In genomic region chr2:114729025-114729424, GRCh38 we compare ENCODE assay signal across 11 cellular contexts.
A peak's percentile ranks its signal among the peaks of the same experiment; 100 is the strongest.
DNase-seq lines count a peak whose midpoint lies in the region; ATAC-seq and TF ChIP-seq lines count a peak whose summit lies in the region.
"Had no signal": no experiment of that assay in that cellular context is flagged by ENCODE, and none has a peak within 500 bp of the region (broad histone marks: within the 10 kb centered on the region; RNA-seq: fewer than 3 reads in every experiment).

No MANE protein-coding gene starts in this region.

- H4K5ac ChIP-seq in H9 (ENCODE audit: insufficient read length, low read depth, low read length) = no peak overlapping the region

- H3K36me3 Mint-ChIP-seq in H9 (ENCODE audit: insufficient read depth in 1 of 3, low read depth in 3 of 3) = peaks cover 0 to 28% (median 0%) of the 10 kb centered on the region in 3 experiments; a peak in 6 of 7 replicates
- H3K36me3 Mint-ChIP-seq: memory B cell had no signal

- no peak overlapping the region for H4K8ac ChIP-seq in H9 (replicated peaks; ENCODE audit: insufficient read length, low read depth, low read length)

- no peak overlapping the region for H2BK20ac ChIP-seq in H9 (ENCODE audit: low read depth, low read length, poor library complexity, severe bottlenecking)

- peak; percentile 56; the same call in 2 of the 3 replicates for TF ChIP-seq CTCF in H9 (conservative IDR thresholded peaks at IDR 0.05)
- TF ChIP-seq CTCF in liver (IDR thresholded peaks at IDR 0.05; ENCODE audit: low read depth, low read length, missing input control) = no peak

- H3K4me1 Mint-ChIP-seq in H9 = peaks cover 11 to 15% of the 10 kb centered on the region in 2 experiments
- H3K4me1 Mint-ChIP-seq: memory B cell had no signal

- no peak overlapping the region for H3K56ac ChIP-seq in H9 (ENCODE audit: insufficient read length, low read depth, low read length)

- no peaks in the 10 kb centered on the region for H3K79me1 ChIP-seq in H9 (ENCODE audit: insufficient read depth, low read depth, low read length, poor library complexity, severe bottlenecking)

- H3K9me3 ChIP-seq in H9 (ENCODE audit: control insufficient read depth, low read depth, low read length) (no peaks in the 10 kb centered on the region), liver (ENCODE audit: control insufficient read depth in 4 of 4, low read length in 3 of 4) (no peaks in the 10 kb centered on the region)
- H3K9me3 ChIP-seq: adrenal gland had no signal

- DNase-seq in COR-L47 (lab: John Stamatoyannopoulos, UW) (peak; percentile 20), H9 (no peak), RKO (ENCODE audit: low spot score) (peak; percentile 40), dermis blood vessel endothelial cell (no peak), GM19238 (ENCODE audit: insufficient read length, low spot score) (no peak), HEK293T (ENCODE audit: extremely low spot score) (no peak)
- DNase-seq: adrenal gland; effector CD8-positive, alpha-beta T cell had no signal

- H3T11ph ChIP-seq in H9 (ENCODE audit: low read length) = no peak overlapping the region

- H3K9ac ChIP-seq in H9 (ENCODE audit: extremely low read depth, insufficient read length, low read length) = no peak overlapping the region
- H3K9ac ChIP-seq in liver (ENCODE audit: low read depth in 1 of 2, low read length in 2 of 2) = no peak overlapping the region

- POLR2A ChIA-PET in HEK293T (lab: Yijun Ruan, JAX) = no interaction called here

- CTCF ChIA-PET in HEK293T (lab: Yijun Ruan, JAX) = no interaction called here

- H3K4me3 Mint-ChIP-seq in H9 = no peak overlapping the region
- H3K4me3 Mint-ChIP-seq: memory B cell had no signal

- H3K18ac ChIP-seq in H9 (ENCODE audit: insufficient read length, low read depth, low read length) = no peak overlapping the region

- H3K4me3 ChIP-seq in liver (ENCODE audit: low read depth in 1 of 3, low read length in 3 of 3) = no peak overlapping the region
- H3K4me3 ChIP-seq: adrenal gland had no signal

- H3K4ac ChIP-seq in H9 (ENCODE audit: low read depth, low read length) = no peak overlapping the region

- H2BK12ac ChIP-seq in H9 (ENCODE audit: insufficient read length, low read depth, low read length) = no peak overlapping the region

- H3K27ac Mint-ChIP-seq in H9 = no peak overlapping the region
- H3K27ac Mint-ChIP-seq: memory B cell had no signal

- H2BK120ac ChIP-seq in H9 (ENCODE audit: low read depth, low read length, poor library complexity, severe bottlenecking) = no peak overlapping the region

- H3K4me2 ChIP-seq in H9 (ENCODE audit: insufficient read depth, insufficient read length, low read length) = no peak overlapping the region

- H3K4me1 ChIP-seq in H9 (ENCODE audit: insufficient read depth, low read length) (peaks cover 2% of the 10 kb centered on the region), liver (ENCODE audit: control insufficient read depth in 4 of 4, insufficient read depth in 4 of 4, low read length in 3 of 4) (no peaks in the 10 kb centered on the region)
- H3K4me1 ChIP-seq: adrenal gland had no signal

- H3K14ac ChIP-seq in H9 (ENCODE audit: insufficient read depth, low read length) = no peak overlapping the region

- H2AK5ac ChIP-seq in H9 (ENCODE audit: insufficient read length, low read length) = no peak overlapping the region

- no peaks in the 10 kb centered on the region for H3K27me3 Mint-ChIP-seq in H9 (ENCODE audit: low read depth)
- H3K27me3 Mint-ChIP-seq: memory B cell had no signal

- no peak overlapping the region for H3K23ac ChIP-seq in H9 (ENCODE audit: insufficient read length, low read depth, low read length)

- H2BK5ac ChIP-seq in H9 (ENCODE audit: insufficient read length, low read length) = no peak overlapping the region

- H3K23me2 ChIP-seq in H9 (ENCODE audit: insufficient read length, low read depth, low read length, poor library complexity, severe bottlenecking) = no peaks in the 10 kb centered on the region

- H3K9me3 Mint-ChIP-seq in H9 = peaks cover 7 to 11% of the 10 kb centered on the region in 2 experiments

- TF ChIP-seq RAD21 in liver (IDR thresholded peaks at IDR 0.05) = peak; percentile 22 to 66

- no peaks in the 10 kb centered on the region for H4K20me1 ChIP-seq in H9 (ENCODE audit: control insufficient read depth, insufficient read depth, insufficient read length)

- H3K27ac ChIP-seq in H9 (ENCODE audit: insufficient read length, low read depth, low read length) = no peak overlapping the region
- no peak overlapping the region for H3K27ac ChIP-seq in liver (ENCODE audit: low read depth in 1 of 2, low read length in 2 of 2)
- H3K27ac ChIP-seq: adrenal gland had no signal

- no peak overlapping the region for H4K91ac ChIP-seq in H9 (ENCODE audit: insufficient read length, low read depth, low read length)

- H3K79me2 ChIP-seq in H9 (ENCODE audit: insufficient read depth, low read length) = no peaks in the 10 kb centered on the region

- H3K36me3 ChIP-seq in liver (ENCODE audit: control insufficient read depth in 4 of 4, insufficient read depth in 3 of 4, low read depth in 1 of 4, low read length in 3 of 4) = no peaks in the 10 kb centered on the region
- H3K36me3 ChIP-seq: adrenal gland had no signal

- H2AFZ ChIP-seq in H9 (ENCODE audit: low read length) = peak overlapping the region; percentile 99

- H2BK15ac ChIP-seq in H9 (ENCODE audit: low read depth, low read length) = no peak overlapping the region

- H3K27me3 ChIP-seq in H9 (ENCODE audit: insufficient read depth, low read length) = no peaks in the 10 kb centered on the region
- peaks cover 0 to 4% (median 0%) of the 10 kb centered on the region in 4 donors for H3K27me3 ChIP-seq in liver (ENCODE audit: control insufficient read depth in 4 of 4, insufficient read depth in 4 of 4, low read length in 3 of 4)
- H3K27me3 ChIP-seq: adrenal gland had no signal

- no peak for ATAC-seq in HG03175 (IDR thresholded peaks at IDR 0.05; ENCODE audit: unreplicated experiment)

- WGBS in H9 (ENCODE audit: extremely low coverage, insufficient read length, low lambda C conversion rate) = no CpG with 5 or more reads among the region's 5 CpGs
- 81% methylated on average over 5 of the region's 5 CpGs for WGBS in liver

TF ChIP-seq in liver, 16 proteins besides CTCF, POLR2A, EP300 and RAD21 (continues in another document):
- TF ChIP-seq HNF4G (IDR thresholded peaks at IDR 0.05) (no peak), JUND (IDR thresholded peaks at IDR 0.05) (no peak), TAF1 (conservative IDR thresholded peaks at IDR 0.05) (no peak), EGR1 (IDR thresholded peaks at IDR 0.05; ENCODE audit: low read depth in 2 of 2) (no peak), GABPA (IDR thresholded peaks at IDR 0.05 in 1 of 2, conservative IDR thresholded peaks at IDR 0.05 in 1 of 2) (no peak), FOXA1 (IDR thresholded peaks at IDR 0.05) (no peak), FOXA2 (IDR thresholded peaks at IDR 0.05) (no peak)

TF ChIP-seq in HEK293T, 16 proteins besides CTCF, POLR2A, EP300 and RAD21:
- no peak for TF ChIP-seq NFRKB (IDR thresholded peaks at IDR 0.05)
- no peak for TF ChIP-seq CTBP1 (IDR thresholded peaks at IDR 0.05; ENCODE audit: borderline replicate concordance)
- no peak for TF ChIP-seq FOXA1 (IDR thresholded peaks at IDR 0.05)
- no peak for TF ChIP-seq FOXK2 (IDR thresholded peaks at IDR 0.05)
- TF ChIP-seq ELF4 (IDR thresholded peaks at IDR 0.05) = no peak
- TF ChIP-seq, protein P1, sequence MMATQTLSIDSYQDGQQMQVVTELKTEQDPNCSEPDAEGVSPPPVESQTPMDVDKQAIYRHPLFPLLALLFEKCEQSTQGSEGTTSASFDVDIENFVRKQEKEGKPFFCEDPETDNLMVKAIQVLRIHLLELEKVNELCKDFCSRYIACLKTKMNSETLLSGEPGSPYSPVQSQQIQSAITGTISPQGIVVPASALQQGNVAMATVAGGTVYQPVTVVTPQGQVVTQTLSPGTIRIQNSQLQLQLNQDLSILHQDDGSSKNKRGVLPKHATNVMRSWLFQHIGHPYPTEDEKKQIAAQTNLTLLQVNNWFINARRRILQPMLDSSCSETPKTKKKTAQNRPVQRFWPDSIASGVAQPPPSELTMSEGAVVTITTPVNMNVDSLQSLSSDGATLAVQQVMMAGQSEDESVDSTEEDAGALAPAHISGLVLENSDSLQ (IDR thresholded peaks at IDR 0.05) = no peak
- TF ChIP-seq ARNT (IDR thresholded peaks at IDR 0.05) = no peak
- TF ChIP-seq L3MBTL2 (conservative IDR thresholded peaks at IDR 0.05) = no peak
- TF ChIP-seq LEF1 (IDR thresholded peaks at IDR 0.05; ENCODE audit: borderline replicate concordance) = no peak
- TF ChIP-seq SP1 (IDR thresholded peaks at IDR 0.05) = no peak
- no peak for TF ChIP-seq BHLHE40 (IDR thresholded peaks at IDR 0.05; ENCODE audit: borderline replicate concordance)
- TF ChIP-seq ZNF384 (IDR thresholded peaks at IDR 0.05) = no peak
- TF ChIP-seq FOXM1 (IDR thresholded peaks at IDR 0.05; ENCODE audit: borderline replicate concordance) = no peak
- TF ChIP-seq HDGF (IDR thresholded peaks at IDR 0.05; ENCODE audit: borderline replicate concordance) = no peak
- no peak for TF ChIP-seq TARDBP (IDR thresholded peaks at IDR 0.05)
- TF ChIP-seq SUZ12 (IDR thresholded peaks at IDR 0.05) = no peak
TF ChIP-seq in HEK293T: peak in this region for 0.

Comparison
In these comparisons a context has a peak if more than half of its experiments do, and no peak if none do; other contexts are left out.
1. DNase-seq: peak in COR-L47 (single experiment) and RKO (single experiment); none in H9 (single experiment), dermis blood vessel endothelial cell (single experiment), GM19238 (single experiment) and HEK293T (single experiment).